ENCODE assay signal across 1 cellular context in the genomic region with DNA sequence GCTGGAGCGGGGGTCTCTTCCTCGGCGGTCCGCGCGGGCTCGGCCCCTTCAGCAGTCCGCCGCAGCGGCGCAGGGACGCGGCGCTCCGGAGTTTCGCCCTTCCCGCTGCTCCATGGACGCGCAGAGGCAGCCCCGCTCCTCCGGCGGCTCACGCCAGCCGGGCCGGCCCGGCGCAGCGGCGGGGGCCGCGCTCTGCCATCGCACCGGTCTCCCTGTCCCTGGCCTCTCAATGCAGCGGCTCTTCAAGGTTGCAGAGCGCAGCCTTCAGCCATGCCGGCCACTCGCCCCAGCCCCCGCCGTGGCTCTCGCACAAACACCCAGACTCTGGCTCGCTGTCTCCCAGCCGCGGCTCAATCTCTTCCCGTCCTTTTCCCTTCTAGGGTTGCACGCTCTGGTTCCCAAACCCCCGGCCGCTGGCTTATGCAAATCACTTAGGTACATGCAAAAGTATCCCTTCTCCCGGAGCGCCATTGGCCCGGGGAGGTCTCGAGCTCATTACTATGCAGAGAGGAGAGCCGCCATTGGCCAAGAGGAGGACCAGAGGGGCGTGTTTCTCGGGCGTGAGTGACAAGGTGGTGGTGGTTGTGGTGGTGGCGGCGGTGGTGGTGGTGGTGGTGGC.
A peak's percentile ranks its signal among the peaks of the same experiment; 100 is the strongest.
TF ChIP-seq lines count a peak whose summit lies in the region.

A gene with protein sequence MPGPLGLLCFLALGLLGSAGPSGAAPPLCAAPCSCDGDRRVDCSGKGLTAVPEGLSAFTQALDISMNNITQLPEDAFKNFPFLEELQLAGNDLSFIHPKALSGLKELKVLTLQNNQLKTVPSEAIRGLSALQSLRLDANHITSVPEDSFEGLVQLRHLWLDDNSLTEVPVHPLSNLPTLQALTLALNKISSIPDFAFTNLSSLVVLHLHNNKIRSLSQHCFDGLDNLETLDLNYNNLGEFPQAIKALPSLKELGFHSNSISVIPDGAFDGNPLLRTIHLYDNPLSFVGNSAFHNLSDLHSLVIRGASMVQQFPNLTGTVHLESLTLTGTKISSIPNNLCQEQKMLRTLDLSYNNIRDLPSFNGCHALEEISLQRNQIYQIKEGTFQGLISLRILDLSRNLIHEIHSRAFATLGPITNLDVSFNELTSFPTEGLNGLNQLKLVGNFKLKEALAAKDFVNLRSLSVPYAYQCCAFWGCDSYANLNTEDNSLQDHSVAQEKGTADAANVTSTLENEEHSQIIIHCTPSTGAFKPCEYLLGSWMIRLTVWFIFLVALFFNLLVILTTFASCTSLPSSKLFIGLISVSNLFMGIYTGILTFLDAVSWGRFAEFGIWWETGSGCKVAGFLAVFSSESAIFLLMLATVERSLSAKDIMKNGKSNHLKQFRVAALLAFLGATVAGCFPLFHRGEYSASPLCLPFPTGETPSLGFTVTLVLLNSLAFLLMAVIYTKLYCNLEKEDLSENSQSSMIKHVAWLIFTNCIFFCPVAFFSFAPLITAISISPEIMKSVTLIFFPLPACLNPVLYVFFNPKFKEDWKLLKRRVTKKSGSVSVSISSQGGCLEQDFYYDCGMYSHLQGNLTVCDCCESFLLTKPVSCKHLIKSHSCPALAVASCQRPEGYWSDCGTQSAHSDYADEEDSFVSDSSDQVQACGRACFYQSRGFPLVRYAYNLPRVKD (minus strand): TSS at position 393 of the 619 bp plus-strand sequence. CDS start 488 bp downstream, outside the sequence.

TF ChIP-seq in HepG2, 621 proteins besides CTCF, POLR2A, EP300 and RAD21 (continued from another document and continues in another):
- TF ChIP-seq, protein P1, sequence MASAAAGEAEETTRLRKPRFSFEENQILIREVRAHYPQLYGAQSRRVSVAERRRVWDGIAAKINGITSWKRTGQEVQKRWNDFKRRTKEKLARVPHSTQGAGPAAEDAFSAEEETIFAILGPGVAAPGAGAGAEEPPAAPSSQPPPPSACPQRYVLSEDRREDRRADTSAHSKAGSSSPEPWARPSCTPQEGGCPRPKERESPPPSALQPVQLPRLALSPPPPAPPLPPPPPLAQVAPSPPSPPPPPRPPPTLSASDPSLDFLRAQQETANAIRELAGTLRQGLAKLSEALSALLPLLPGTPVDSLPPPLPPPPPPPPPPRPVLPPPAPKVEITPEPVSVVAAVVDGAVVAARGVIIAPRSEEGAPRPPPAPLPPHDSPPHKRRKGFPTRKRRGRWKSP (CRISPR knock-in tag; IDR thresholded peaks at IDR 0.05), result peak; percentile 77; the same call in 1 of the 2 replicates
- peak; percentile 40; the same call in 1 of the 2 replicates for TF ChIP-seq ZSCAN21 (CRISPR knock-in tag; IDR thresholded peaks at IDR 0.05; ENCODE audit: borderline replicate concordance)
- peak; percentile 79; the same call in 1 of the 2 replicates for TF ChIP-seq ZNF674 (CRISPR knock-in tag; IDR thresholded peaks at IDR 0.05; ENCODE audit: low read depth)
- TF ChIP-seq ISL2 (CRISPR knock-in tag; IDR thresholded peaks at IDR 0.05), result peak; percentile 34; the same call in 1 of the 2 replicates
- 0 out of 2 replicates have a peak, but pooled peaks have one; percentile 22 for TF ChIP-seq REPIN1 (CRISPR knock-in tag; IDR thresholded peaks at IDR 0.05; ENCODE audit: borderline replicate concordance, low read depth)
- TF ChIP-seq IKZF1 (IDR thresholded peaks at IDR 0.05), result no peak
- TF ChIP-seq, protein P2, sequence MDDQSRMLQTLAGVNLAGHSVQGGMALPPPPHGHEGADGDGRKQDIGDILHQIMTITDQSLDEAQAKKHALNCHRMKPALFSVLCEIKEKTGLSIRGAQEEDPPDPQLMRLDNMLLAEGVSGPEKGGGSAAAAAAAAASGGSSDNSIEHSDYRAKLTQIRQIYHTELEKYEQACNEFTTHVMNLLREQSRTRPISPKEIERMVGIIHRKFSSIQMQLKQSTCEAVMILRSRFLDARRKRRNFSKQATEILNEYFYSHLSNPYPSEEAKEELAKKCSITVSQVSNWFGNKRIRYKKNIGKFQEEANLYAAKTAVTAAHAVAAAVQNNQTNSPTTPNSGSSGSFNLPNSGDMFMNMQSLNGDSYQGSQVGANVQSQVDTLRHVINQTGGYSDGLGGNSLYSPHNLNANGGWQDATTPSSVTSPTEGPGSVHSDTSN (CRISPR knock-in tag; IDR thresholded peaks at IDR 0.05; ENCODE audit: borderline replicate concordance), result no peak
- TF ChIP-seq ERF (CRISPR knock-in tag; IDR thresholded peaks at IDR 0.05), result no peak
- TF ChIP-seq SALL1 (CRISPR knock-in tag; IDR thresholded peaks at IDR 0.05), result peak; percentile 57; the same call in 1 of the 2 replicates
- TF ChIP-seq SRY (CRISPR knock-in tag; IDR thresholded peaks at IDR 0.05), result peak; percentile 59; the same call in 1 of the 2 replicates
- TF ChIP-seq, protein P3, sequence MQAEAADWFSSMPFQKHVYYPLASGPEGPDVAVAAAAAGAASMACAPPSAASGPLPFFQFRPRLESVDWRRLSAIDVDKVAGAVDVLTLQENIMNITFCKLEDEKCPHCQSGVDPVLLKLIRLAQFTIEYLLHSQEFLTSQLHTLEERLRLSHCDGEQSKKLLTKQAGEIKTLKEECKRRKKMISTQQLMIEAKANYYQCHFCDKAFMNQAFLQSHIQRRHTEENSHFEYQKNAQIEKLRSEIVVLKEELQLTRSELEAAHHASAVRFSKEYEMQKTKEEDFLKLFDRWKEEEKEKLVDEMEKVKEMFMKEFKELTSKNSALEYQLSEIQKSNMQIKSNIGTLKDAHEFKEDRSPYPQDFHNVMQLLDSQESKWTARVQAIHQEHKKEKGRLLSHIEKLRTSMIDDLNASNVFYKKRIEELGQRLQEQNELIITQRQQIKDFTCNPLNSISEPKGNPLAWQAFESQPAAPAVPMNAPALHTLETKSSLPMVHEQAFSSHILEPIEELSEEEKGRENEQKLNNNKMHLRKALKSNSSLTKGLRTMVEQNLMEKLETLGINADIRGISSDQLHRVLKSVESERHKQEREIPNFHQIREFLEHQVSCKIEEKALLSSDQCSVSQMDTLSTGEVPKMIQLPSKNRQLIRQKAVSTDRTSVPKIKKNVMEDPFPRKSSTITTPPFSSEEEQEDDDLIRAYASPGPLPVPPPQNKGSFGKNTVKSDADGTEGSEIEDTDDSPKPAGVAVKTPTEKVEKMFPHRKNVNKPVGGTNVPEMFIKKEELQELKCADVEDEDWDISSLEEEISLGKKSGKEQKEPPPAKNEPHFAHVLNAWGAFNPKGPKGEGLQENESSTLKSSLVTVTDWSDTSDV (CRISPR knock-in tag; IDR thresholded peaks at IDR 0.05), result peak; percentile 61; the same call in 1 of the 2 replicates
- TF ChIP-seq, protein P4, sequence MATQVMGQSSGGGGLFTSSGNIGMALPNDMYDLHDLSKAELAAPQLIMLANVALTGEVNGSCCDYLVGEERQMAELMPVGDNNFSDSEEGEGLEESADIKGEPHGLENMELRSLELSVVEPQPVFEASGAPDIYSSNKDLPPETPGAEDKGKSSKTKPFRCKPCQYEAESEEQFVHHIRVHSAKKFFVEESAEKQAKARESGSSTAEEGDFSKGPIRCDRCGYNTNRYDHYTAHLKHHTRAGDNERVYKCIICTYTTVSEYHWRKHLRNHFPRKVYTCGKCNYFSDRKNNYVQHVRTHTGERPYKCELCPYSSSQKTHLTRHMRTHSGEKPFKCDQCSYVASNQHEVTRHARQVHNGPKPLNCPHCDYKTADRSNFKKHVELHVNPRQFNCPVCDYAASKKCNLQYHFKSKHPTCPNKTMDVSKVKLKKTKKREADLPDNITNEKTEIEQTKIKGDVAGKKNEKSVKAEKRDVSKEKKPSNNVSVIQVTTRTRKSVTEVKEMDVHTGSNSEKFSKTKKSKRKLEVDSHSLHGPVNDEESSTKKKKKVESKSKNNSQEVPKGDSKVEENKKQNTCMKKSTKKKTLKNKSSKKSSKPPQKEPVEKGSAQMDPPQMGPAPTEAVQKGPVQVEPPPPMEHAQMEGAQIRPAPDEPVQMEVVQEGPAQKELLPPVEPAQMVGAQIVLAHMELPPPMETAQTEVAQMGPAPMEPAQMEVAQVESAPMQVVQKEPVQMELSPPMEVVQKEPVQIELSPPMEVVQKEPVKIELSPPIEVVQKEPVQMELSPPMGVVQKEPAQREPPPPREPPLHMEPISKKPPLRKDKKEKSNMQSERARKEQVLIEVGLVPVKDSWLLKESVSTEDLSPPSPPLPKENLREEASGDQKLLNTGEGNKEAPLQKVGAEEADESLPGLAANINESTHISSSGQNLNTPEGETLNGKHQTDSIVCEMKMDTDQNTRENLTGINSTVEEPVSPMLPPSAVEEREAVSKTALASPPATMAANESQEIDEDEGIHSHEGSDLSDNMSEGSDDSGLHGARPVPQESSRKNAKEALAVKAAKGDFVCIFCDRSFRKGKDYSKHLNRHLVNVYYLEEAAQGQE (IDR thresholded peaks at IDR 0.05; ENCODE audit: borderline replicate concordance in 1 of 2, low read depth in 1 of 2, low read length in 2 of 2), result peak in 1 of 2 experiments; percentile 71; a peak in 1 of 4 replicates
- 0 out of 2 replicates have a peak, but pooled peaks have one; percentile 36 for TF ChIP-seq ZNF614 (CRISPR knock-in tag; IDR thresholded peaks at IDR 0.05; ENCODE audit: borderline replicate concordance)
- TF ChIP-seq NFKBIZ (CRISPR knock-in tag; IDR thresholded peaks at IDR 0.05), result peak; percentile 45; the same call in 1 of the 2 replicates
- TF ChIP-seq, protein P5, sequence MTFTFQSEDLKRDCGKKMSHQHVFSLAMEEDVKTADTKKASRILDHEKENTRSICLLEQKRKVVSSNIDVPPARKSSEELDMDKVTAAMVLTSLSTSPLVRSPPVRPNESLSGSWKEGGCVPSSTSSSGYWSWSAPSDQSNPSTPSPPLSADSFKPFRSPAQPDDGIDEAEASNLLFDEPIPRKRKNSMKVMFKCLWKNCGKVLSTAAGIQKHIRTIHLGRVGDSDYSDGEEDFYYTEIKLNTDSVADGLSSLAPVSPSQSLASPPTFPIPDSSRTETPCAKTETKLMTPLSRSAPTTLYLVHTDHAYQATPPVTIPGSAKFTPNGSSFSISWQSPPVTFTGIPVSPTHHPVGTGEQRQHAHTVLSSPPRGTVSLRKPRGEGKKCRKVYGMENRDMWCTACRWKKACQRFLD (CRISPR knock-in tag; IDR thresholded peaks at IDR 0.05; ENCODE audit: borderline replicate concordance), result 0 out of 2 replicates have a peak, but pooled peaks have one; percentile 43
- peak; percentile 70 for TF ChIP-seq NFYC (CRISPR knock-in tag; IDR thresholded peaks at IDR 0.05)
- peak; percentile 78; the same call in 1 of the 2 replicates for TF ChIP-seq SNAPC2 (CRISPR knock-in tag; IDR thresholded peaks at IDR 0.05)
- 0 out of 2 replicates have a peak, but pooled peaks have one; percentile 22 for TF ChIP-seq ZNF205 (CRISPR knock-in tag; IDR thresholded peaks at IDR 0.05)
- no peak for TF ChIP-seq ETV5 (CRISPR knock-in tag; IDR thresholded peaks at IDR 0.05; ENCODE audit: borderline replicate concordance)
- TF ChIP-seq ZNF382 (CRISPR knock-in tag; IDR thresholded peaks at IDR 0.05; ENCODE audit: borderline replicate concordance), result no peak
- peak; percentile 69 for TF ChIP-seq ZNF564 (CRISPR knock-in tag; IDR thresholded peaks at IDR 0.05)
- peak; percentile 65; the same call in 1 of the 2 replicates for TF ChIP-seq SP4 (CRISPR knock-in tag; IDR thresholded peaks at IDR 0.05)
- TF ChIP-seq MXI1 (IDR thresholded peaks at IDR 0.05; ENCODE audit: borderline replicate concordance, low read depth, low read length), result peak; percentile 38; the same call in 1 of the 3 replicates
- TF ChIP-seq ZNF501 (CRISPR knock-in tag; IDR thresholded peaks at IDR 0.05), result peak; percentile 45; the same call in 1 of the 2 replicates
- TF ChIP-seq, protein P6, sequence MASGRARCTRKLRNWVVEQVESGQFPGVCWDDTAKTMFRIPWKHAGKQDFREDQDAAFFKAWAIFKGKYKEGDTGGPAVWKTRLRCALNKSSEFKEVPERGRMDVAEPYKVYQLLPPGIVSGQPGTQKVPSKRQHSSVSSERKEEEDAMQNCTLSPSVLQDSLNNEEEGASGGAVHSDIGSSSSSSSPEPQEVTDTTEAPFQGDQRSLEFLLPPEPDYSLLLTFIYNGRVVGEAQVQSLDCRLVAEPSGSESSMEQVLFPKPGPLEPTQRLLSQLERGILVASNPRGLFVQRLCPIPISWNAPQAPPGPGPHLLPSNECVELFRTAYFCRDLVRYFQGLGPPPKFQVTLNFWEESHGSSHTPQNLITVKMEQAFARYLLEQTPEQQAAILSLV (CRISPR knock-in tag; IDR thresholded peaks at IDR 0.05; ENCODE audit: borderline replicate concordance), result no peak
- TF ChIP-seq NFIB (CRISPR knock-in tag; IDR thresholded peaks at IDR 0.05; ENCODE audit: borderline replicate concordance), result no peak
- TF ChIP-seq, protein P7, sequence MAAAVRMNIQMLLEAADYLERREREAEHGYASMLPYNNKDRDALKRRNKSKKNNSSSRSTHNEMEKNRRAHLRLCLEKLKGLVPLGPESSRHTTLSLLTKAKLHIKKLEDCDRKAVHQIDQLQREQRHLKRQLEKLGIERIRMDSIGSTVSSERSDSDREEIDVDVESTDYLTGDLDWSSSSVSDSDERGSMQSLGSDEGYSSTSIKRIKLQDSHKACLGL (CRISPR knock-in tag; IDR thresholded peaks at IDR 0.05), result 0 out of 2 replicates have a peak, but pooled peaks have one; percentile 31
- TF ChIP-seq, protein P8, sequence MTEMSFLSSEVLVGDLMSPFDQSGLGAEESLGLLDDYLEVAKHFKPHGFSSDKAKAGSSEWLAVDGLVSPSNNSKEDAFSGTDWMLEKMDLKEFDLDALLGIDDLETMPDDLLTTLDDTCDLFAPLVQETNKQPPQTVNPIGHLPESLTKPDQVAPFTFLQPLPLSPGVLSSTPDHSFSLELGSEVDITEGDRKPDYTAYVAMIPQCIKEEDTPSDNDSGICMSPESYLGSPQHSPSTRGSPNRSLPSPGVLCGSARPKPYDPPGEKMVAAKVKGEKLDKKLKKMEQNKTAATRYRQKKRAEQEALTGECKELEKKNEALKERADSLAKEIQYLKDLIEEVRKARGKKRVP (CRISPR knock-in tag; IDR thresholded peaks at IDR 0.05), result no peak
- TF ChIP-seq, protein P9, sequence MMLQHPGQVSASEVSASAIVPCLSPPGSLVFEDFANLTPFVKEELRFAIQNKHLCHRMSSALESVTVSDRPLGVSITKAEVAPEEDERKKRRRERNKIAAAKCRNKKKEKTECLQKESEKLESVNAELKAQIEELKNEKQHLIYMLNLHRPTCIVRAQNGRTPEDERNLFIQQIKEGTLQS (CRISPR knock-in tag; IDR thresholded peaks at IDR 0.05), result no peak; the same call in 1 of the 2 replicates
- peak; percentile 97 for TF ChIP-seq TAF1 (CRISPR knock-in tag; IDR thresholded peaks at IDR 0.05)
- no peak for TF ChIP-seq ZNF234 (CRISPR knock-in tag; conservative IDR thresholded peaks at IDR 0.05)
- TF ChIP-seq, protein P10, sequence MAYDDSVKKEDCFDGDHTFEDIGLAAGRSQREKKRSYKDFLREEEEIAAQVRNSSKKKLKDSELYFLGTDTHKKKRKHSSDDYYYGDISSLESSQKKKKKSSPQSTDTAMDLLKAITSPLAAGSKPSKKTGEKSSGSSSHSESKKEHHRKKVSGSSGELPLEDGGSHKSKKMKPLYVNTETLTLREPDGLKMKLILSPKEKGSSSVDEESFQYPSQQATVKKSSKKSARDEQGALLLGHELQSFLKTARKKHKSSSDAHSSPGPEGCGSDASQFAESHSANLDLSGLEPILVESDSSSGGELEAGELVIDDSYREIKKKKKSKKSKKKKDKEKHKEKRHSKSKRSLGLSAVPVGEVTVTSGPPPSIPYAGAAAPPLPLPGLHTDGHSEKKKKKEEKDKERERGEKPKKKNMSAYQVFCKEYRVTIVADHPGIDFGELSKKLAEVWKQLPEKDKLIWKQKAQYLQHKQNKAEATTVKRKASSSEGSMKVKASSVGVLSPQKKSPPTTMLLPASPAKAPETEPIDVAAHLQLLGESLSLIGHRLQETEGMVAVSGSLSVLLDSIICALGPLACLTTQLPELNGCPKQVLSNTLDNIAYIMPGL (CRISPR knock-in tag; IDR thresholded peaks at IDR 0.05; ENCODE audit: borderline replicate concordance in 1 of 2, low read depth in 1 of 2), result peak; percentile 40 to 44; a peak in 2 of 4 replicates
- no peak for TF ChIP-seq ZNF432 (CRISPR knock-in tag; IDR thresholded peaks at IDR 0.05; ENCODE audit: borderline replicate concordance)
- no peak for TF ChIP-seq U2AF1 (optimal IDR thresholded peaks at IDR 0.05; ENCODE audit: low read depth, low read length)
- TF ChIP-seq ZNF816 (CRISPR knock-in tag; IDR thresholded peaks at IDR 0.05; ENCODE audit: borderline replicate concordance), result no peak
- peak; percentile 65; the same call in 1 of the 2 replicates for TF ChIP-seq KDM4B (CRISPR knock-in tag; IDR thresholded peaks at IDR 0.05)
- peak; percentile 35; the same call in 1 of the 2 replicates for TF ChIP-seq ZSCAN31 (CRISPR knock-in tag; IDR thresholded peaks at IDR 0.05; ENCODE audit: low read depth)
